In the genomic region with DNA sequence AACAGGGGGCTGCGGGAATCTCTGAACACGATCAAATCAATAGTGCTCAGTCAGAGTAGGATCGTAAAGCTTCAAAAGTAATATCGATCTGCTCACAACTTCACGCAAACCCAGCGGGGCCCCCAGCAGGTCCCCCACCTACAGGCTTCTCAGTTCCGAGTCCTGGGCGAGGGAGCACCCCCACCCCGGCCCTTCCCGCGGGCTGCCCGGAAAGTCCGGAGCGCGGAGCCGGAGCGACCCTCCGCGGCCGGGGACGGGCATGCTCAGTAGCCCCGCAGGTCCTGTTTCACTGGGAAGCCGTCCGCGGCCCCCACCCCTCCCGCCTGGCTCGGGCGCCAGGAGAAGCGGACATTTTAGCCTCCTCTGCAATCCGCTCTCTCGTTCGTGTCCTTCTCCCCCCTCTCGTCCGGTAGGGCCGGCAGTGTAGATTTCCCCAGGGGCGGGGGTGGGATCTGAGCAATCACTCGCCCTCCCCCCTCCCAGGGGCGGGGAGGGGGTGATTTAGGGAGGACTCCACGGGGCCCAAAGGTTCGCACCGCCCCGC, we compare ENCODE assay signal across 8 cellular contexts. TPM values are rescaled to one million over a fixed set of nuclear protein-coding genes. Genes with fewer than 3 reads are reported as not detected.
DNase-seq lines count a peak whose midpoint lies in the region; ATAC-seq and TF ChIP-seq lines count a peak whose summit lies in the region.

No MANE protein-coding gene starts in this region.

- TF ChIP-seq CTCF in epithelial cell of esophagus (IDR thresholded peaks at IDR 0.05; ENCODE audit: insufficient read depth, low read depth, low read length, missing control alignments): peak; percentile 5

- peaks cover 15% of the 10 kb centered on the region for H3K4me1 ChIP-seq in ACC112 (ENCODE audit: control insufficient read depth, insufficient read depth, low read length, unreplicated experiment)

- H3K27me3 Mint-ChIP-seq in activated CD8-positive, alpha-beta memory T cell treated with anti-CD3 and anti-CD28 coated beads, Interleukin-2, amount 10 ng/mL, durations not matched to agents 7 days and 5 days: peaks cover 68% of the 10 kb centered on the region

- peak; percentile 31 for ATAC-seq in GM18511 (IDR thresholded peaks at IDR 0.05; ENCODE audit: unreplicated experiment)
- peak; percentile 24 for ATAC-seq in HG03571 (IDR thresholded peaks at IDR 0.05; ENCODE audit: unreplicated experiment)
- ATAC-seq in activated CD8-positive, alpha-beta memory T cell treated with anti-CD3 and anti-CD28 coated beads, Interleukin-2, amount 10 ng/mL, durations not matched to agents 7 days and 5 days: peak; percentile 20

- H3K27me3 ChIP-seq in ACC112 (ENCODE audit: insufficient read depth, low read length): no peaks in the 10 kb centered on the region

- H3K79me2 ChIP-seq in ACC112 (ENCODE audit: control insufficient read depth, insufficient read depth, low read length, unreplicated experiment): peaks cover 24% of the 10 kb centered on the region

- no peaks in the 10 kb centered on the region for H3K9me3 Mint-ChIP-seq in activated CD8-positive, alpha-beta memory T cell treated with anti-CD3 and anti-CD28 coated beads, Interleukin-2, amount 10 ng/mL, durations not matched to agents 7 days and 5 days (ENCODE audit: low read depth)

- H3K36me3 Mint-ChIP-seq in activated CD8-positive, alpha-beta memory T cell treated with anti-CD3 and anti-CD28 coated beads, Interleukin-2, amount 10 ng/mL, durations not matched to agents 7 days and 5 days: no peaks in the 10 kb centered on the region

- H3K36me3 ChIP-seq in ACC112 (ENCODE audit: insufficient read depth, low read length): no peaks in the 10 kb centered on the region

- peak overlapping the region; percentile 84 for H2AFZ ChIP-seq in ACC112 (ENCODE audit: low read length, unreplicated experiment)

- DNase-seq in NCI-H69 (lab: John Stamatoyannopoulos, UW) (peak; percentile 85), epithelial cell of esophagus (ENCODE audit: low read depth) (peak; percentile 80), mesenteric fat pad (ENCODE audit: low spot score) (peak; percentile 95)
- DNase-seq in activated CD8-positive, alpha-beta memory T cell treated with anti-CD3 and anti-CD28 coated beads, Interleukin-2, amount 10 ng/mL, durations not matched to agents 7 days and 5 days: peak; percentile 55
- DNase-seq in stimulated activated CD8-positive, alpha-beta memory T cell treated with anti-CD3 and anti-CD28 coated beads, Interleukin-4, amount 100 ng/mL, for 24 hours (ENCODE audit: low read depth): peak; percentile 42

- CTCF ChIA-PET in activated CD8-positive, alpha-beta memory T cell treated with anti-CD3 and anti-CD28 coated beads, Interleukin-2, amount 10 ng/mL, durations not matched to agents 7 days and 5 days (lab: Charles Lee): interaction anchor here (0.9 to 1.1 kb wide), 2 partner anchors 116 to 208 kb away, joined by 3 to 4 read pairs; partner anchors contain the start of gene ACTR2

- H3K4me3 Mint-ChIP-seq in activated CD8-positive, alpha-beta memory T cell treated with anti-CD3 and anti-CD28 coated beads, Interleukin-2, amount 10 ng/mL, durations not matched to agents 7 days and 5 days: peak overlapping the region; percentile 73

- H3K4me1 Mint-ChIP-seq in activated CD8-positive, alpha-beta memory T cell treated with anti-CD3 and anti-CD28 coated beads, Interleukin-2, amount 10 ng/mL, durations not matched to agents 7 days and 5 days: peaks cover 16% of the 10 kb centered on the region

- H3K4me3 ChIP-seq in ACC112 (ENCODE audit: low read depth, low read length) (peak overlapping the region; percentile 83), epithelial cell of esophagus (ENCODE audit: low read length) (peak overlapping the region; percentile 66)

- H3K27ac ChIP-seq in ACC112 (ENCODE audit: low read depth, low read length): peak overlapping the region; percentile 97

- H3K27ac Mint-ChIP-seq in activated CD8-positive, alpha-beta memory T cell treated with anti-CD3 and anti-CD28 coated beads, Interleukin-2, amount 10 ng/mL, durations not matched to agents 7 days and 5 days: no peak overlapping the region

RNA-seq across cellular contexts. Expression of gene SPRED2, which starts 3.3 kb away (rescaled TPM):
- total RNA-seq in activated CD8-positive, alpha-beta memory T cell treated with anti-CD3 and anti-CD28 coated beads, Interleukin-2, amount 10 ng/mL, durations not matched to agents 7 days and 5 days: 1 to 10 TPM; 3.2 to 3.5 TPM
- 48.7 TPM for total RNA-seq in mesenteric fat pad

Comparison
In these comparisons a context has a peak if more than half of its experiments do, and no peak if none do; other contexts are left out.
1. Peak in every context shown above with its lines: DNase-seq, ATAC-seq, H3K4me3 ChIP-seq and H3K27ac ChIP-seq.
2. DNase-seq: peak in every context shown above with its lines; median percentile 95 in mesenteric fat pad; 85 in NCI-H69; 80 in epithelial cell of esophagus; 55 in activated CD8-positive, alpha-beta memory T cell treated with anti-CD3 and anti-CD28 coated beads, Interleukin-2, amount 10 ng/mL, durations not matched to agents 7 days and 5 days; 42 in stimulated activated CD8-positive, alpha-beta memory T cell treated with anti-CD3 and anti-CD28 coated beads, Interleukin-4, amount 100 ng/mL, for 24 hours.
3. RNA of gene SPRED2, which starts 3.3 kb away (total RNA-seq): 48.7 TPM in mesenteric fat pad (single experiment); 3.2 to 3.5 TPM in activated CD8-positive, alpha-beta memory T cell treated with anti-CD3 and anti-CD28 coated beads, Interleukin-2, amount 10 ng/mL, durations not matched to agents 7 days and 5 days; every median in the first group is over 10 times any median in the second.